ENCODE assay signal across 10 cellular contexts in genomic region chr6:18978330-18979128, GRCh38.
A peak's percentile ranks its signal among the peaks of the same experiment; 100 is the strongest.
DNase-seq lines count a peak whose midpoint lies in the region; ATAC-seq and TF ChIP-seq lines count a peak whose summit lies in the region.
"Had no signal": no experiment of that assay in that cellular context is flagged by ENCODE, and none has a peak within 500 bp of the region (broad histone marks: within the 10 kb centered on the region; RNA-seq: fewer than 3 reads in every experiment).

No MANE protein-coding gene starts in this region.

- DNase-seq in DMS79 (lab: John Stamatoyannopoulos, UW), result peak; percentile 21
- peak; percentile 76 for DNase-seq in NCI-H2196 (lab: John Stamatoyannopoulos, UW; ENCODE audit: unreplicated experiment)
- DNase-seq in epithelial cell of proximal tubule (ENCODE audit: low read depth), result peak; percentile 47
- DNase-seq in effector memory CD4-positive, alpha-beta T cell, result no peak
- DNase-seq: activated CD4-positive, alpha-beta memory T cell treated with anti-CD3 and anti-CD28 coated beads, Interleukin-2, amount 10 ng/mL, durations not matched to agents 7 days and 5 days; hypothalamus had no signal

- no peaks in the 10 kb centered on the region for H3K36me3 ChIP-seq in muscle layer of duodenum (ENCODE audit: control insufficient read depth in 1 of 2, insufficient read depth in 2 of 2, low read length in 2 of 2)
- no peaks in the 10 kb centered on the region for H3K36me3 ChIP-seq in effector memory CD4-positive, alpha-beta T cell (ENCODE audit: control insufficient read depth, insufficient read depth, low read length)

- ATAC-seq in GM19035 (IDR thresholded peaks at IDR 0.05; ENCODE audit: unreplicated experiment) (no peak), HG03520 (IDR thresholded peaks at IDR 0.05; ENCODE audit: unreplicated experiment) (no peak), HG02571 (IDR thresholded peaks at IDR 0.05; ENCODE audit: unreplicated experiment) (no peak)

- H3K4me3 ChIP-seq in epithelial cell of proximal tubule (ENCODE audit: low read depth, low read length) (no peak overlapping the region), muscle layer of duodenum (ENCODE audit: low read depth in 1 of 2, low read length in 2 of 2) (no peak overlapping the region)
- no peak overlapping the region for H3K4me3 ChIP-seq in effector memory CD4-positive, alpha-beta T cell (ENCODE audit: insufficient read depth, low read depth, low read length, poor library complexity, severe bottlenecking)

- no peaks in the 10 kb centered on the region for H3K9me3 ChIP-seq in muscle layer of duodenum (ENCODE audit: control insufficient read depth in 1 of 2, low read length in 2 of 2)
- H3K9me3 ChIP-seq in effector memory CD4-positive, alpha-beta T cell (ENCODE audit: control insufficient read depth, low read length), result no peaks in the 10 kb centered on the region

- peaks cover 0 to 21% of the 10 kb centered on the region in 2 donors for H3K4me1 ChIP-seq in muscle layer of duodenum (ENCODE audit: control insufficient read depth in 1 of 2, insufficient read depth in 2 of 2, low read length in 2 of 2)
- H3K4me1 ChIP-seq in effector memory CD4-positive, alpha-beta T cell (ENCODE audit: control insufficient read depth, insufficient read depth, low read length, poor library complexity, severe bottlenecking), result no peaks in the 10 kb centered on the region

- no peaks in the 10 kb centered on the region for H3K27me3 ChIP-seq in muscle layer of duodenum (ENCODE audit: low read depth, low read length)
- H3K27me3 ChIP-seq in effector memory CD4-positive, alpha-beta T cell (replicated peaks; ENCODE audit: control insufficient read depth, insufficient read depth, low read length, poor library complexity, severe bottlenecking), result no peaks in the 10 kb centered on the region

- no peak for TF ChIP-seq CTCF in epithelial cell of proximal tubule (conservative IDR thresholded peaks at IDR 0.05; ENCODE audit: low read depth, low read length)

- H3K27ac ChIP-seq in muscle layer of duodenum (ENCODE audit: low read length), result peak overlapping the region; percentile 70
- no peak overlapping the region for H3K27ac ChIP-seq in effector memory CD4-positive, alpha-beta T cell (ENCODE audit: insufficient read depth, low read length, poor library complexity, severe bottlenecking)

Comparison
In these comparisons a context has a peak if more than half of its experiments do, and no peak if none do; other contexts are left out.
1. DNase-seq: peak in DMS79 (single experiment), NCI-H2196 (single experiment) and epithelial cell of proximal tubule (single experiment); none in effector memory CD4-positive, alpha-beta T cell (0 of 3).